1 cellular context compared by ENCODE assay signal in the genomic region with DNA sequence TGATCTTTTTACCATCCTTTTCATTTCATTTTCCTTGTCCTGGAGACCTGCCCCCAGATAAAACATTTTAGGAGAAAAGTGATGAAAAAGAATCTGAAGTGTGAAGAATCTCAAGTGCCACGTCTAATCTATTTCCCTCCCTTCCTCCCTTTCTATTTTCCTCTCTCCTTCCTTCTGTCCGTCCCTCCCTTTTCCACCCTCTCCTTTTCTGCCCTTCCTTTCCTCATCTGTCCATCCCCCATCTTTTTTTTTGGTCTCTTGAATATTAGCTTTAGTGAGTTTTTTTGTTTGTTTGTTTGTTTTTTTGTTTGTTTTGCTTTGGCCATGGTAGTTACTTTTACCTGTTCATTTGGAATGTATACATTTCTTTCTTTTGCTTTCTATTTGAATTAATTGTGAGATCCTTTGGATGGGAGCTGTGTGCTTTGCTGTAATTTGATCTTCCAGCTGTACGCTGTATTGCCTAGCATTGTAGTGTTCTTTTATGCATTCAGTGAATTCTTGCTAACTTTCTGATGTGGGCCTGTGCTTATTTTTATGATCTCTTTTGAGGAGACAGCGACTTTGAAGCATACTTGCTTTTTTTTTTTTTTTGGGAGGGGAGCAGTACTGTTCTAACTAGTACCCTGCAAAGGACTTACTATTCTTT.
TF ChIP-seq lines count a peak whose summit lies in the region.

No MANE protein-coding gene starts in this region.

TF ChIP-seq in HepG2, 621 proteins besides CTCF, POLR2A, EP300 and RAD21:
- TF ChIP-seq MZF1 (CRISPR knock-in tag; IDR thresholded peaks at IDR 0.05; ENCODE audit: borderline replicate concordance) (no peak), ZBTB38 (CRISPR knock-in tag; IDR thresholded peaks at IDR 0.05) (no peak), REPIN1 (CRISPR knock-in tag; IDR thresholded peaks at IDR 0.05; ENCODE audit: borderline replicate concordance, low read depth) (no peak), TOE1 (CRISPR knock-in tag; IDR thresholded peaks at IDR 0.05) (no peak), NONO (IDR thresholded peaks at IDR 0.05) (no peak), NONO (CRISPR knock-in tag; conservative IDR thresholded peaks at IDR 0.05) (no peak), ZBTB39 (CRISPR knock-in tag; IDR thresholded peaks at IDR 0.05) (no peak), ZNF784 (CRISPR knock-in tag; IDR thresholded peaks at IDR 0.05; ENCODE audit: borderline replicate concordance) (no peak), HNRNPK (IDR thresholded peaks at IDR 0.05; ENCODE audit: low read depth, low read length, poor library complexity, severe bottlenecking) (peak; percentile 23)
